Comparison of ENCODE assay signal across 10 cellular contexts in genomic region chr9:87338075-87338989, GRCh38.
DNase-seq lines count a peak whose midpoint lies in the region; ATAC-seq and TF ChIP-seq lines count a peak whose summit lies in the region.
"Had no signal": no experiment of that assay in that cellular context is flagged by ENCODE, and none has a peak within 500 bp of the region (broad histone marks: within the 10 kb centered on the region; RNA-seq: fewer than 3 reads in every experiment).

No MANE protein-coding gene starts in this region.

- no peak overlapping the region for H3K9ac ChIP-seq in iPS-15b (ENCODE audit: low read depth, low read length)

- no peaks in the 10 kb centered on the region for H3K36me3 ChIP-seq in HEK293 (ENCODE audit: control insufficient read depth in 2 of 2, insufficient read depth in 1 of 2, low read length in 2 of 2)
- no peaks in the 10 kb centered on the region for H3K36me3 ChIP-seq in iPS-15b (ENCODE audit: control insufficient read depth, insufficient read depth, low read length)
- H3K36me3 ChIP-seq in HAP-1 (replicated peaks), result no peaks in the 10 kb centered on the region

- H3K36me3 Mint-ChIP-seq in T-helper 17 cell (ENCODE audit: low read depth) (peaks cover 5% of the 10 kb centered on the region), progenitor cell of endocrine pancreas (ENCODE audit: insufficient read depth) (no peaks in the 10 kb centered on the region)
- H3K36me3 Mint-ChIP-seq in activated CD4-positive, alpha-beta T cell treated with anti-CD3 and anti-CD28 coated beads for 36 hours (ENCODE audit: low read depth), result no peaks in the 10 kb centered on the region

- peak overlapping the region; percentile 52 for H3K4me3 Mint-ChIP-seq in T-helper 17 cell
- peak overlapping the region; percentile 82 for H3K4me3 Mint-ChIP-seq in progenitor cell of endocrine pancreas (ENCODE audit: low read depth)
- no peak overlapping the region for H3K4me3 Mint-ChIP-seq in activated CD4-positive, alpha-beta T cell treated with anti-CD3 and anti-CD28 coated beads for 36 hours

- H3K9me3 ChIP-seq in HEK293 (ENCODE audit: control insufficient read depth, insufficient read depth, low read depth, low read length), result no peaks in the 10 kb centered on the region
- no peaks in the 10 kb centered on the region for H3K9me3 ChIP-seq in T-helper 17 cell (ENCODE audit: control insufficient read depth, low read length, poor library complexity, severe bottlenecking)
- no peaks in the 10 kb centered on the region for H3K9me3 ChIP-seq in iPS-15b (ENCODE audit: control insufficient read depth, insufficient read depth, low read length)
- no peaks in the 10 kb centered on the region for H3K9me3 ChIP-seq in HAP-1

- H3K27me3 Mint-ChIP-seq in T-helper 17 cell, result peaks cover 62% of the 10 kb centered on the region
- peaks cover 15% of the 10 kb centered on the region for H3K27me3 Mint-ChIP-seq in progenitor cell of endocrine pancreas
- peaks cover 52% of the 10 kb centered on the region for H3K27me3 Mint-ChIP-seq in activated CD4-positive, alpha-beta T cell treated with anti-CD3 and anti-CD28 coated beads for 36 hours

- no peak overlapping the region for H3K4me3 ChIP-seq in HEK293 (ENCODE audit: low read depth, low read length)
- H3K4me3 ChIP-seq in iPS-15b (ENCODE audit: low read depth, low read length), result peak overlapping the region; percentile 64
- no peak overlapping the region for H3K4me3 ChIP-seq in HAP-1

- H3K4me1 Mint-ChIP-seq in T-helper 17 cell (peaks cover 10% of the 10 kb centered on the region), progenitor cell of endocrine pancreas (ENCODE audit: low read depth) (peaks cover 16% of the 10 kb centered on the region)
- H3K4me1 Mint-ChIP-seq in activated CD4-positive, alpha-beta T cell treated with anti-CD3 and anti-CD28 coated beads for 36 hours, result peaks cover 13% of the 10 kb centered on the region

- H3K27ac ChIP-seq in HEK293 (ENCODE audit: extremely low read depth, low read depth, low read length), result no peak overlapping the region
- H3K27ac ChIP-seq: RWPE1 had no signal

- H3K27me3 ChIP-seq in iPS-15b (ENCODE audit: control insufficient read depth, insufficient read depth, low read length), result no peaks in the 10 kb centered on the region
- peaks cover 4% of the 10 kb centered on the region; the same call in 1 of the 2 replicates for H3K27me3 ChIP-seq in HAP-1 (ENCODE audit: low read depth)

- no peak for ATAC-seq in T-helper 17 cell
- ATAC-seq in activated CD4-positive, alpha-beta T cell treated with anti-CD3 and anti-CD28 coated beads for 36 hours, result no peak
- ATAC-seq: effector memory CD8-positive, alpha-beta T cell had no signal

- intact Hi-C loops in activated CD4-positive, alpha-beta T cell treated with anti-CD3 and anti-CD28 coated beads for 36 hours (cut with DNase I, micrococcal nuclease), result loop anchor here in 1 of 2 experiments (5.0 kb wide), 1 partner anchor 474 kb away; no protein-coding TSS in a partner anchor

- H3K4me1 ChIP-seq in HEK293 (ENCODE audit: control insufficient read depth, insufficient read depth, low read length) (no peaks in the 10 kb centered on the region; the same call in 1 of the 2 replicates), iPS-15b (ENCODE audit: control insufficient read depth, insufficient read depth, low read length) (peaks cover 9% of the 10 kb centered on the region), HAP-1 (no peaks in the 10 kb centered on the region)

- no peak for TF ChIP-seq CTCF in HEK293 (tag by site-specific recombination; IDR thresholded peaks at IDR 0.05)
- TF ChIP-seq CTCF in progenitor cell of endocrine pancreas (IDR thresholded peaks at IDR 0.05; ENCODE audit: unreplicated experiment), result no peak

- H3K9me3 Mint-ChIP-seq in progenitor cell of endocrine pancreas (ENCODE audit: low read depth), result no peaks in the 10 kb centered on the region
- no peaks in the 10 kb centered on the region for H3K9me3 Mint-ChIP-seq in activated CD4-positive, alpha-beta T cell treated with anti-CD3 and anti-CD28 coated beads for 36 hours (ENCODE audit: low read depth)
- H3K9me3 Mint-ChIP-seq: effector memory CD8-positive, alpha-beta T cell had no signal

- DNase-seq in T-helper 17 cell, result no peak
- DNase-seq in progenitor cell of endocrine pancreas (ENCODE audit: low spot score, unreplicated experiment), result no peak
- no peak for DNase-seq in NCI-H345 treated with DMSO at 0.1 percent for 48 hours (lab: John Stamatoyannopoulos, UW; ENCODE audit: unreplicated experiment)
- no peak for DNase-seq in activated CD4-positive, alpha-beta T cell treated with anti-CD3 and anti-CD28 coated beads for 36 hours
- no peak for DNase-seq in HAP-1 (ENCODE audit: low spot score in 2 of 2)
- DNase-seq: effector memory CD8-positive, alpha-beta T cell; NCI-H2227 treated with DMSO at 0.1 percent for 48 hours had no signal

- POLR2A ChIA-PET in HEK293 (lab: Yijun Ruan, JAX), result interaction anchor here (0.6 to 2.4 kb wide), 3 partner anchors 80 to 159 kb away, joined by 4 to 12 read pairs (median 6); partner anchors contain the start of gene DAPK1
- POLR2A ChIA-PET in activated CD4-positive, alpha-beta T cell treated with anti-CD3 and anti-CD28 coated beads for 36 hours (lab: Charles Lee), result no interaction called here

- CTCF ChIA-PET in HEK293 (lab: Yijun Ruan, JAX), result interaction anchor here (0.6 to 3.0 kb wide), 22 partner anchors 29 to 1932 kb away, joined by 3 to 38 read pairs (median 4); partner anchors contain the start of gene DAPK1
- CTCF ChIA-PET in activated CD4-positive, alpha-beta T cell treated with anti-CD3 and anti-CD28 coated beads for 36 hours (lab: Charles Lee), result interaction anchor here (0.6 to 2.4 kb wide), 11 partner anchors 12 to 523 kb away, joined by 3 to 19 read pairs (median 3); no protein-coding TSS in a partner anchor

- no peak overlapping the region for H3K27ac Mint-ChIP-seq in T-helper 17 cell
- peak overlapping the region; percentile 67 for H3K27ac Mint-ChIP-seq in progenitor cell of endocrine pancreas
- H3K27ac Mint-ChIP-seq in activated CD4-positive, alpha-beta T cell treated with anti-CD3 and anti-CD28 coated beads for 36 hours, result no peak overlapping the region
- H3K27ac Mint-ChIP-seq: effector memory CD8-positive, alpha-beta T cell had no signal

- in situ Hi-C loops in HAP-1 (cut with MboI; ENCODE audit: low sequenced_read_pairs), result loop anchor here (10.0 to 25.0 kb wide), 3 partner anchors 336 to 851 kb away; no protein-coding TSS in a partner anchor

TF ChIP-seq in HEK293, 187 proteins besides CTCF, POLR2A, EP300 and RAD21:
- no peak for TF ChIP-seq ZNF777 (tag by site-specific recombination; IDR thresholded peaks at IDR 0.05; ENCODE audit: borderline replicate concordance)
- no peak for TF ChIP-seq REST (tag by site-specific recombination; IDR thresholded peaks at IDR 0.05)
- TF ChIP-seq SCRT2 (tag by site-specific recombination; IDR thresholded peaks at IDR 0.05), result peak; percentile 69
